ENCODE assay signal across 11 cellular contexts in genomic region chr5:140311011-140311467, GRCh38. TPM values are rescaled to one million over a fixed set of nuclear protein-coding genes. Genes with fewer than 3 reads are reported as not detected.
DNase-seq lines count a peak whose midpoint lies in the region; ATAC-seq, FAIRE-seq and TF ChIP-seq lines count a peak whose summit lies in the region.
"Had no signal": no experiment of that assay in that cellular context is flagged by ENCODE, and none has a peak within 500 bp of the region (broad histone marks: within the 10 kb centered on the region; RNA-seq: fewer than 3 reads in every experiment).

No MANE protein-coding gene starts in this region.

- ATAC-seq in left lung (peak; percentile 80), HG02571 (IDR thresholded peaks at IDR 0.05; ENCODE audit: unreplicated experiment) (no peak)

- FAIRE-seq in urothelium cell line (lab: Jason Lieb, UNC): no peak

- no peak overlapping the region for H3K4me3 Mint-ChIP-seq in chondrocyte (ENCODE audit: unreplicated experiment)
- H3K4me3 Mint-ChIP-seq in neural progenitor cell: no peak overlapping the region
- H3K4me3 Mint-ChIP-seq: nephron progenitor cell had no signal

- no peak overlapping the region for H3K4me2 ChIP-seq in neural progenitor cell

- H3K27me3 ChIP-seq in cardiac muscle cell: no peaks in the 10 kb centered on the region
- H3K27me3 ChIP-seq in left lung: no peaks in the 10 kb centered on the region
- no peaks in the 10 kb centered on the region for H3K27me3 ChIP-seq in neural progenitor cell

- H3K36me3 ChIP-seq in cardiac muscle cell: no peaks in the 10 kb centered on the region
- H3K36me3 ChIP-seq in left lung: no peaks in the 10 kb centered on the region
- H3K36me3 ChIP-seq in neural progenitor cell: no peaks in the 10 kb centered on the region

- H3F3A ChIP-seq in neural progenitor cell (ENCODE audit: low read depth): no peaks in the 10 kb centered on the region

- H3K9me3 Mint-ChIP-seq in chondrocyte (ENCODE audit: low read depth) (no peaks in the 10 kb centered on the region), neural progenitor cell (no peaks in the 10 kb centered on the region)
- H3K9me3 Mint-ChIP-seq: nephron progenitor cell had no signal

- H3K9me3 ChIP-seq in cardiac muscle cell (ENCODE audit: low read depth) (no peaks in the 10 kb centered on the region), left lung (no peaks in the 10 kb centered on the region), neural progenitor cell (ENCODE audit: low read depth) (no peaks in the 10 kb centered on the region)

- no peaks in the 10 kb centered on the region for H3K36me3 Mint-ChIP-seq in chondrocyte (ENCODE audit: low read depth)
- no peaks in the 10 kb centered on the region for H3K36me3 Mint-ChIP-seq in neural progenitor cell

- H4K20me1 ChIP-seq in neural progenitor cell (ENCODE audit: low read depth): no peaks in the 10 kb centered on the region

- H3K4me1 Mint-ChIP-seq in chondrocyte (ENCODE audit: low read depth) (peaks cover 31% of the 10 kb centered on the region), neural progenitor cell (peaks cover 18% of the 10 kb centered on the region)

- no peak overlapping the region for H3K9ac ChIP-seq in neural progenitor cell

- DNase-seq in cardiac muscle cell (ENCODE audit: low read depth in 1 of 2, low spot score in 1 of 2) (peak in 1 of 2 donors; percentile 86), cardiac septum (ENCODE audit: low spot score) (no peak), chondrocyte (ENCODE audit: low spot score) (no peak), left lung (no peak), urothelium cell line (ENCODE audit: low spot score) (peak; percentile 35), iPS-NIHi7 (ENCODE audit: extremely low spot score) (no peak), neural progenitor cell (ENCODE audit: low spot score) (no peak)
- DNase-seq: NCI-H2107, nephron progenitor cell had no signal

- H3K4me3 ChIP-seq in cardiac muscle cell: no peak overlapping the region
- H3K4me3 ChIP-seq in left lung: no peak overlapping the region
- H3K4me3 ChIP-seq in neural progenitor cell: no peak overlapping the region

- TF ChIP-seq CTCF in cardiac muscle cell (IDR thresholded peaks at IDR 0.05; ENCODE audit: low read depth, low read length): no peak
- TF ChIP-seq CTCF in chondrocyte (IDR thresholded peaks at IDR 0.05): no peak
- TF ChIP-seq CTCF in left lung (IDR thresholded peaks at IDR 0.05): no peak
- no peak for TF ChIP-seq CTCF in neural progenitor cell (IDR thresholded peaks at IDR 0.05)

- H3K27ac ChIP-seq in cardiac muscle cell: peak overlapping the region; percentile 50
- peak overlapping the region; percentile 2 to 64 for H3K27ac ChIP-seq in left lung
- H3K27ac ChIP-seq in neural progenitor cell: no peak overlapping the region

- intact Hi-C loops in cardiac septum (cut with DNase I): no loop called here
- intact Hi-C loops in left lung (cut with DNase I): no loop called here

- H3K79me2 ChIP-seq in neural progenitor cell (ENCODE audit: low read depth): no peaks in the 10 kb centered on the region

- H3K4me1 ChIP-seq in cardiac muscle cell (ENCODE audit: low read depth) (peaks cover 20% of the 10 kb centered on the region), left lung (peaks cover 11 to 30% of the 10 kb centered on the region in 2 donors), neural progenitor cell (no peaks in the 10 kb centered on the region)

- H3K27me3 Mint-ChIP-seq in chondrocyte (ENCODE audit: low read depth) (no peaks in the 10 kb centered on the region), neural progenitor cell (ENCODE audit: insufficient read depth, low read depth) (peaks cover 2% of the 10 kb centered on the region)

- H3K27ac Mint-ChIP-seq in chondrocyte (ENCODE audit: unreplicated experiment) (peak overlapping the region; percentile 76), neural progenitor cell (no peak overlapping the region)

- no peak overlapping the region for H2AFZ ChIP-seq in neural progenitor cell (replicated peaks)

RNA-seq across cellular contexts. Expression of gene PFDN1, which starts 8.1 kb away (rescaled TPM):
- total RNA-seq in cardiac muscle cell: 129 and 195 TPM in 2 replicates
- polyA plus RNA-seq in cardiac muscle cell: 113 and 139 TPM in 2 replicates
- 71.7 TPM for total RNA-seq in cardiac septum
- 44.5 to 50.5 TPM (median 49.0 TPM) in 3 replicates for total RNA-seq in chondrocyte
- 10 to 100 TPM; 45.7 to 55.5 TPM for total RNA-seq in left lung
- 79.8 and 84.3 TPM in 2 replicates for total RNA-seq in neural progenitor cell (ENCODE audit: low replicate concordance)

RNA-seq across cellular contexts. Expression of gene HBEGF, which starts 35.4 kb away (rescaled TPM):
- total RNA-seq in cardiac muscle cell (4.9 TPM in 2 replicates), cardiac septum (73.9 TPM), chondrocyte (2.8 to 8.0 TPM (median 7.2 TPM) in 3 replicates), left lung (10 to 100 TPM; 18.1 to 33.8 TPM), neural progenitor cell (ENCODE audit: low replicate concordance) (2.4 and 3.4 TPM in 2 replicates)
- 3.7 and 5.1 TPM in 2 replicates for polyA plus RNA-seq in cardiac muscle cell

RNA-seq across cellular contexts. Expression of gene SLC4A9, which starts 49.0 kb away (rescaled TPM):
- total RNA-seq in cardiac muscle cell (not detected in 2 replicates), cardiac septum (0.19 TPM), chondrocyte (not detected in 3 replicates), left lung (not detected), neural progenitor cell (ENCODE audit: low replicate concordance) (not detected in 2 replicates)
- 0.06 TPM in 1 of 2 replicates, not detected in the other for polyA plus RNA-seq in cardiac muscle cell
- total RNA-seq: T-helper 2 cell treated with Interferon-gamma antibody and Interleukin-4, amounts not matched to agents 100 ng/mL and 5 ng/mL, for 36 hours had no signal
